In the genomic region with DNA sequence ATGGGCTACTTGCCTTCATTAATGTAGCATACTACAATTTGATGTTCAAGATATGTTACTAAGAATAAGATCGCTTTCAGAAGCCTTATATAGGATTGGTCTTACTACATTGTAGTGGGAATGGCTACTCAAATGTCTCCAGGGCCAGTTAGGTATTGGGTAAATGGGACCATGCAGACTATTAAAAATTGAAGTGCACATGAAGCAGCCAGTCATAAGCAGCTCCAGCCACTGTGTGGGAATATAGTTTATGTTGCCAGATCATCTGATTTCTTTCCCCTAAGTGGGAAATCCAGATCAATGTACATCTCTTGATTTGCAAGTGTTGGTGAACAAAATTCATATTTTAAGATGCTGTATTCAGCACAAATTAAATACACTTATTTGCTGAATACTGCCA, we compare ENCODE assay signal across 18 cellular contexts. TPM values are rescaled to one million over a fixed set of nuclear protein-coding genes. Genes with fewer than 3 reads are reported as not detected.
DNase-seq lines count a peak whose midpoint lies in the region; ATAC-seq and TF ChIP-seq lines count a peak whose summit lies in the region.
"Had no signal": no experiment of that assay in that cellular context is flagged by ENCODE, and none has a peak within 500 bp of the region (broad histone marks: within the 10 kb centered on the region; RNA-seq: fewer than 3 reads in every experiment).

No MANE protein-coding gene starts in this region.

- peak overlapping the region in 1 of 11 experiments; percentile 52; a peak in 1 of 22 replicates for H3K9ac ChIP-seq in BLaER1 treated with 17β-estradiol and CSF1 and Interleukin-3, amounts not matched to agents 10 nM and 100 nM

- TF ChIP-seq CTCF in HEK293 (tag by site-specific recombination; IDR thresholded peaks at IDR 0.05) (no peak), brain (conservative IDR thresholded peaks at IDR 0.05) (no peak)

- peaks cover 20 to 59% (median 32%) of the 10 kb centered on the region in 11 experiments; a peak in 21 of 22 replicates for H3K36me3 ChIP-seq in BLaER1 treated with 17β-estradiol and CSF1 and Interleukin-3, amounts not matched to agents 10 nM and 100 nM
- peaks cover 0 to 3% of the 10 kb centered on the region in 2 experiments; a peak in 1 of 3 replicates for H3K36me3 ChIP-seq in HEK293 (ENCODE audit: control insufficient read depth in 2 of 2, insufficient read depth in 1 of 2, low read length in 2 of 2)
- H3K36me3 ChIP-seq: heart left ventricle had no signal

- H3K27ac Mint-ChIP-seq in brain = peak overlapping the region in 1 of 5 experiments; percentile 22
- peak overlapping the region in 1 of 10 donors; percentile 69 for H3K27ac Mint-ChIP-seq in naive thymus-derived CD8-positive, alpha-beta T cell

- H3K4me2 ChIP-seq in BLaER1 treated with 17β-estradiol and CSF1 and Interleukin-3, amounts not matched to agents 10 nM and 100 nM = peak overlapping the region in 10 of 11 experiments; percentile 6 to 97 (median 88); a peak in 13 of 22 replicates

- H3K36me3 Mint-ChIP-seq in brain = peaks cover 32% of the 10 kb centered on the region
- peaks cover 0 to 6% (median 2%) of the 10 kb centered on the region in 3 donors for H3K36me3 Mint-ChIP-seq in naive thymus-derived CD8-positive, alpha-beta T cell

- no peak overlapping the region; a peak in 1 of 20 replicates for H3K4me3 ChIP-seq in BLaER1 treated with 17β-estradiol and CSF1 and Interleukin-3, amounts not matched to agents 10 nM and 100 nM
- no peak overlapping the region for H3K4me3 ChIP-seq in HEK293 (ENCODE audit: low read depth, low read length)

- ATAC-seq in naive thymus-derived CD8-positive, alpha-beta T cell = no peak
- no peak for ATAC-seq in GM18520 (IDR thresholded peaks at IDR 0.05; ENCODE audit: unreplicated experiment)
- ATAC-seq: heart left ventricle, PC-3, sciatic nerve had no signal

- H3K4me1 ChIP-seq in BLaER1 treated with 17β-estradiol and CSF1 and Interleukin-3, amounts not matched to agents 10 nM and 100 nM = peaks cover 11 to 67% (median 37%) of the 10 kb centered on the region in 10 experiments
- peaks cover 6% of the 10 kb centered on the region; the same call in 1 of the 2 replicates for H3K4me1 ChIP-seq in HEK293 (ENCODE audit: control insufficient read depth, insufficient read depth, low read length)

- POLR2A ChIA-PET in HEK293 (lab: Yijun Ruan, JAX) = no interaction called here
- POLR2A ChIA-PET in naive thymus-derived CD8-positive, alpha-beta T cell (lab: Charles Lee) = interaction anchor here (0.9 to 1.6 kb wide), 2 partner anchors 11 to 87 kb away, joined by 3 to 4 read pairs; no protein-coding TSS in a partner anchor

- H3K27me3 ChIP-seq in BLaER1 treated with 17β-estradiol and CSF1 and Interleukin-3, amounts not matched to agents 10 nM and 100 nM = no peaks in the 10 kb centered on the region
- H3K27me3 ChIP-seq: heart left ventricle had no signal

- peaks cover 0 to 7% (median 2%) of the 10 kb centered on the region in 5 experiments for H3K9me3 Mint-ChIP-seq in brain
- H3K9me3 Mint-ChIP-seq in naive thymus-derived CD8-positive, alpha-beta T cell = no peaks in the 10 kb centered on the region

- H3K9me3 ChIP-seq in BLaER1 treated with 17β-estradiol and CSF1 and Interleukin-3, amounts not matched to agents 10 nM and 100 nM (replicated peaks in 1 of 11) = peaks cover 0 to 26% (median 19%) of the 10 kb centered on the region in 11 experiments; a peak in 14 of 22 replicates
- no peaks in the 10 kb centered on the region for H3K9me3 ChIP-seq in HEK293 (ENCODE audit: control insufficient read depth, insufficient read depth, low read depth, low read length)
- H3K9me3 ChIP-seq: heart left ventricle had no signal

- peaks cover 86% of the 10 kb centered on the region for H3K4me1 Mint-ChIP-seq in brain
- peaks cover 56 to 95% (median 86%) of the 10 kb centered on the region in 4 donors for H3K4me1 Mint-ChIP-seq in naive thymus-derived CD8-positive, alpha-beta T cell

- no peak for DNase-seq in naive thymus-derived CD8-positive, alpha-beta T cell
- DNase-seq in SKM-1 treated with dmso at 0.1 percent for 144 hours (lab: John Stamatoyannopoulos, UW; ENCODE audit: unreplicated experiment) (no peak), KG1 (lab: John Stamatoyannopoulos, UW) (no peak), DMS153 (lab: John Stamatoyannopoulos, UW) (no peak)
- DNase-seq: activated gamma-delta T cell; heart left ventricle; mesenchymal stem cell; MM.1S; NCI-H1930; NCI-H510A; PC-3; stimulated activated CD4-positive, alpha-beta T cell treated with anti-CD3 and anti-CD28 coated beads, Interleukin-2, amount 100 ng/mL, for 48 hours; WERI-Rb-1 had no signal

- H4K20me1 ChIP-seq in BLaER1 treated with 17β-estradiol and CSF1 and Interleukin-3, amounts not matched to agents 10 nM and 100 nM = peaks cover 94 to 95% (median 94%) of the 10 kb centered on the region in 11 experiments

- CTCF ChIA-PET in HEK293 (lab: Yijun Ruan, JAX) = no interaction called here

- H3K27ac ChIP-seq in BLaER1 treated with 17β-estradiol and CSF1 and Interleukin-3, amounts not matched to agents 10 nM and 100 nM = no peak overlapping the region
- no peak overlapping the region for H3K27ac ChIP-seq in HEK293 (ENCODE audit: extremely low read depth, low read depth, low read length)
- H3K27ac ChIP-seq: WERI-Rb-1 had no signal

- peaks cover 19% of the 10 kb centered on the region for H3K27me3 Mint-ChIP-seq in brain
- H3K27me3 Mint-ChIP-seq in naive thymus-derived CD8-positive, alpha-beta T cell = no peaks in the 10 kb centered on the region

- H3K4me3 Mint-ChIP-seq in brain = peak overlapping the region; percentile 65 to 97 (median 97)
- peak overlapping the region in 9 of 10 donors; percentile 2 to 89 (median 48) for H3K4me3 Mint-ChIP-seq in naive thymus-derived CD8-positive, alpha-beta T cell

TF ChIP-seq in HEK293, 187 proteins besides CTCF, POLR2A, EP300 and RAD21:
- peak; percentile 55; the same call in 1 of the 2 replicates for TF ChIP-seq ZNF600 (tag by site-specific recombination; IDR thresholded peaks at IDR 0.05)
- TF ChIP-seq KLF9 (tag by site-specific recombination; IDR thresholded peaks at IDR 0.05; ENCODE audit: low read depth) = no peak

RNA-seq across cellular contexts. Expression of gene CTNNB1, which starts 5.1 kb away (rescaled TPM):
- 68.8 TPM for polyA plus RNA-seq in brain (ENCODE audit: insufficient read depth, low read depth, low replicate concordance)
- 100 to 1,000 TPM; 160 to 174 TPM for total RNA-seq in naive thymus-derived CD8-positive, alpha-beta T cell
- 10 to 100 TPM; 30.6 to 59.2 (median 33.4) TPM for polyA plus RNA-seq in naive thymus-derived CD8-positive, alpha-beta T cell
